In genomic region chrX:70324326-70324725, GRCh38 we compare ENCODE assay signal across 1 cellular context.
TF ChIP-seq lines count a peak whose summit lies in the region.

No MANE protein-coding gene starts in this region.

TF ChIP-seq in A549, 52 proteins besides CTCF, POLR2A, EP300 and RAD21 (continued from another document):
- TF ChIP-seq KDM1A (IDR thresholded peaks at IDR 0.05; ENCODE audit: low read depth) (no peak), ESRRA (IDR thresholded peaks at IDR 0.05; ENCODE audit: borderline replicate concordance, low read length) (no peak)
TF ChIP-seq in A549: peak in this region for 0.
